Comparison of ENCODE assay signal across 1 cellular context in the genomic region with DNA sequence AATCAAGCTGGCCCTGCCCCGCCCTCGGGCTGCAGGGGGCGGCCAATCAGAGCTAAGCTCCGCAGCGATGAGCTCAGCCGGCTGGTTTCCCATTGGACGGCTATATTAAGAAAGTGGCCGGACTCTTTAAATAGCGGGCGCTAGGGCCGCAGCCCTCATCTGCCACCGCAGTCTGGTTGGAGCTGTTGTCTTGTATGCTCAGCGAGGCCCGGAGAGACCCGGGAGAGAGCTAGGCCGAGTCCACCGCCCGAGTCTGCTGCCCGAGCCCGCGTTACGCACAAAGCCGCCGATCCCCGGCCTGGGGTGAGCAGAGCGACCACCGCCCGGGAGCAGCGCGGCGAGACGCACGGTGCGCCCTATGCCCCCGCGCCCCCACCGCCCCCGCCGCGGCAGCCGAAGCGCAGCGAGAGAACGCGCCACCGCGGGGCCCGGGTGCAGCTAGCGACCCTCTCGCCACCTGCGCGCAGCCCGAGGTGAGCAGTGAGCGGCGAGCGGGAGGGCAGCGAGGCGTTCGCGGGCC.
TF ChIP-seq lines count a peak whose summit lies in the region.

A gene (plus strand): TSS at position 158 of the 520 bp plus-strand sequence. CDS start 392 bp downstream, outside the sequence.

TF ChIP-seq in A549, 52 proteins besides CTCF, POLR2A, EP300 and RAD21 (continued from another document):
- TF ChIP-seq, protein P1, sequence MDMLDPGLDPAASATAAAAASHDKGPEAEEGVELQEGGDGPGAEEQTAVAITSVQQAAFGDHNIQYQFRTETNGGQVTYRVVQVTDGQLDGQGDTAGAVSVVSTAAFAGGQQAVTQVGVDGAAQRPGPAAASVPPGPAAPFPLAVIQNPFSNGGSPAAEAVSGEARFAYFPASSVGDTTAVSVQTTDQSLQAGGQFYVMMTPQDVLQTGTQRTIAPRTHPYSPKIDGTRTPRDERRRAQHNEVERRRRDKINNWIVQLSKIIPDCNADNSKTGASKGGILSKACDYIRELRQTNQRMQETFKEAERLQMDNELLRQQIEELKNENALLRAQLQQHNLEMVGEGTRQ (IDR thresholded peaks at IDR 0.05) = no peak
- TF ChIP-seq, protein P2, sequence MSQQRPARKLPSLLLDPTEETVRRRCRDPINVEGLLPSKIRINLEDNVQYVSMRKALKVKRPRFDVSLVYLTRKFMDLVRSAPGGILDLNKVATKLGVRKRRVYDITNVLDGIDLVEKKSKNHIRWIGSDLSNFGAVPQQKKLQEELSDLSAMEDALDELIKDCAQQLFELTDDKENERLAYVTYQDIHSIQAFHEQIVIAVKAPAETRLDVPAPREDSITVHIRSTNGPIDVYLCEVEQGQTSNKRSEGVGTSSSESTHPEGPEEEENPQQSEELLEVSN (IDR thresholded peaks at IDR 0.05; ENCODE audit: borderline replicate concordance, low read depth) = no peak
- TF ChIP-seq KDM1A (IDR thresholded peaks at IDR 0.05; ENCODE audit: low read depth) = no peak
- TF ChIP-seq KDM5A (IDR thresholded peaks at IDR 0.05) = no peak
- TF ChIP-seq, protein P3, sequence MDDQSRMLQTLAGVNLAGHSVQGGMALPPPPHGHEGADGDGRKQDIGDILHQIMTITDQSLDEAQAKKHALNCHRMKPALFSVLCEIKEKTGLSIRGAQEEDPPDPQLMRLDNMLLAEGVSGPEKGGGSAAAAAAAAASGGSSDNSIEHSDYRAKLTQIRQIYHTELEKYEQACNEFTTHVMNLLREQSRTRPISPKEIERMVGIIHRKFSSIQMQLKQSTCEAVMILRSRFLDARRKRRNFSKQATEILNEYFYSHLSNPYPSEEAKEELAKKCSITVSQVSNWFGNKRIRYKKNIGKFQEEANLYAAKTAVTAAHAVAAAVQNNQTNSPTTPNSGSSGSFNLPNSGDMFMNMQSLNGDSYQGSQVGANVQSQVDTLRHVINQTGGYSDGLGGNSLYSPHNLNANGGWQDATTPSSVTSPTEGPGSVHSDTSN (IDR thresholded peaks at IDR 0.05) = peak; percentile 97
- TF ChIP-seq GATA3 (IDR thresholded peaks at IDR 0.05; ENCODE audit: borderline replicate concordance) = 0 out of 2 replicates have a peak, but pooled peaks have one; percentile 34
- no peak for TF ChIP-seq ZSCAN20 (CRISPR knock-in tag; IDR thresholded peaks at IDR 0.05)
- no peak for TF ChIP-seq FOSL2 (IDR thresholded peaks at IDR 0.05)
- peak; percentile 38; the same call in 1 of the 2 replicates for TF ChIP-seq FOSL2 (CRISPR knock-in tag; IDR thresholded peaks at IDR 0.05)
- no peak for TF ChIP-seq HDAC2 (IDR thresholded peaks at IDR 0.05)
- TF ChIP-seq CBX2 (IDR thresholded peaks at IDR 0.05; ENCODE audit: borderline replicate concordance, low read depth) = no peak
- no peak for TF ChIP-seq EHMT2 (IDR thresholded peaks at IDR 0.05; ENCODE audit: low read depth)
- TF ChIP-seq ZFP36 (IDR thresholded peaks at IDR 0.05; ENCODE audit: borderline replicate concordance, partially characterized antibody) = no peak
- TF ChIP-seq CHD4 (IDR thresholded peaks at IDR 0.05; ENCODE audit: borderline replicate concordance) = no peak
- TF ChIP-seq, protein P4, sequence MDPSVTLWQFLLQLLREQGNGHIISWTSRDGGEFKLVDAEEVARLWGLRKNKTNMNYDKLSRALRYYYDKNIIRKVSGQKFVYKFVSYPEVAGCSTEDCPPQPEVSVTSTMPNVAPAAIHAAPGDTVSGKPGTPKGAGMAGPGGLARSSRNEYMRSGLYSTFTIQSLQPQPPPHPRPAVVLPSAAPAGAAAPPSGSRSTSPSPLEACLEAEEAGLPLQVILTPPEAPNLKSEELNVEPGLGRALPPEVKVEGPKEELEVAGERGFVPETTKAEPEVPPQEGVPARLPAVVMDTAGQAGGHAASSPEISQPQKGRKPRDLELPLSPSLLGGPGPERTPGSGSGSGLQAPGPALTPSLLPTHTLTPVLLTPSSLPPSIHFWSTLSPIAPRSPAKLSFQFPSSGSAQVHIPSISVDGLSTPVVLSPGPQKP (IDR thresholded peaks at IDR 0.05; ENCODE audit: low read depth, low read length) = no peak
- no peak for TF ChIP-seq CHD2 (IDR thresholded peaks at IDR 0.05; ENCODE audit: low read length, partially characterized antibody)
- no peak for TF ChIP-seq ZNF302 (CRISPR knock-in tag; IDR thresholded peaks at IDR 0.05)
- 0 out of 2 replicates have a peak, but pooled peaks have one; percentile 32 for TF ChIP-seq HOXB5 (CRISPR knock-in tag; IDR thresholded peaks at IDR 0.05)
- TF ChIP-seq TP53 (CRISPR knock-in tag; IDR thresholded peaks at IDR 0.05) = peak; percentile 83
- no peak for TF ChIP-seq NPAS2 (CRISPR knock-in tag; IDR thresholded peaks at IDR 0.05; ENCODE audit: borderline replicate concordance)
- TF ChIP-seq MAZ (IDR thresholded peaks at IDR 0.05; ENCODE audit: borderline replicate concordance, low read depth, low read length) = no peak
- TF ChIP-seq JUNB (IDR thresholded peaks at IDR 0.05) = no peak
- no peak for TF ChIP-seq FOXS1 (CRISPR knock-in tag; IDR thresholded peaks at IDR 0.05)
- no peak for TF ChIP-seq MAFK (IDR thresholded peaks at IDR 0.05; ENCODE audit: partially characterized antibody)
- no peak for TF ChIP-seq CBX8 (IDR thresholded peaks at IDR 0.05)
- TF ChIP-seq NR3C1 (IDR thresholded peaks at IDR 0.05) = no peak
- TF ChIP-seq ESRRA (IDR thresholded peaks at IDR 0.05; ENCODE audit: borderline replicate concordance, low read length) = no peak
- TF ChIP-seq, protein P5, sequence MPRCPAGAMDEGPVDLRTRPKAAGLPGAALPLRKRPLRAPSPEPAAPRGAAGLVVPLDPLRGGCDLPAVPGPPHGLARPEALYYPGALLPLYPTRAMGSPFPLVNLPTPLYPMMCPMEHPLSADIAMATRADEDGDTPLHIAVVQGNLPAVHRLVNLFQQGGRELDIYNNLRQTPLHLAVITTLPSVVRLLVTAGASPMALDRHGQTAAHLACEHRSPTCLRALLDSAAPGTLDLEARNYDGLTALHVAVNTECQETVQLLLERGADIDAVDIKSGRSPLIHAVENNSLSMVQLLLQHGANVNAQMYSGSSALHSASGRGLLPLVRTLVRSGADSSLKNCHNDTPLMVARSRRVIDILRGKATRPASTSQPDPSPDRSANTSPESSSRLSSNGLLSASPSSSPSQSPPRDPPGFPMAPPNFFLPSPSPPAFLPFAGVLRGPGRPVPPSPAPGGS (IDR thresholded peaks at IDR 0.05) = peak; percentile 99
- TF ChIP-seq HEYL (CRISPR knock-in tag; IDR thresholded peaks at IDR 0.05) = no peak
- TF ChIP-seq HOXA7 (CRISPR knock-in tag; IDR thresholded peaks at IDR 0.05) = no peak
- 0 out of 2 replicates have a peak, but pooled peaks have one; percentile 71 for TF ChIP-seq POLR2AphosphoS2 (conservative IDR thresholded peaks at IDR 0.05; ENCODE audit: low read length)
- TF ChIP-seq ZC3H11A (IDR thresholded peaks at IDR 0.05) = no peak
- TF ChIP-seq, protein P6, sequence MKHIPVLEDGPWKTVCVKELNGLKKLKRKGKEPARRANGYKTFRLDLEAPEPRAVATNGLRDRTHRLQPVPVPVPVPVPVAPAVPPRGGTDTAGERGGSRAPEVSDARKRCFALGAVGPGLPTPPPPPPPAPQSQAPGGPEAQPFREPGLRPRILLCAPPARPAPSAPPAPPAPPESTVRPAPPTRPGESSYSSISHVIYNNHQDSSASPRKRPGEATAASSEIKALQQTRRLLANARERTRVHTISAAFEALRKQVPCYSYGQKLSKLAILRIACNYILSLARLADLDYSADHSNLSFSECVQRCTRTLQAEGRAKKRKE (CRISPR knock-in tag; IDR thresholded peaks at IDR 0.05; ENCODE audit: low read depth) = no peak
- TF ChIP-seq MYC (IDR thresholded peaks at IDR 0.05; ENCODE audit: borderline replicate concordance, low read length) = peak; percentile 59
- peak; percentile 98 for TF ChIP-seq PHF8 (IDR thresholded peaks at IDR 0.05; ENCODE audit: borderline replicate concordance, low read depth)
- no peak; the same call in 2 of the 3 replicates for TF ChIP-seq SMC3 (IDR thresholded peaks at IDR 0.05)
- TF ChIP-seq, protein P7, sequence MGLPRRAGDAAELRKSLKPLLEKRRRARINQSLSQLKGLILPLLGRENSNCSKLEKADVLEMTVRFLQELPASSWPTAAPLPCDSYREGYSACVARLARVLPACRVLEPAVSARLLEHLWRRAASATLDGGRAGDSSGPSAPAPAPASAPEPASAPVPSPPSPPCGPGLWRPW (IDR thresholded peaks at IDR 0.05) = no peak
- no peak for TF ChIP-seq RCOR1 (IDR thresholded peaks at IDR 0.05; ENCODE audit: low read depth, low read length)
- no peak for TF ChIP-seq NFE2L2 (conservative IDR thresholded peaks at IDR 0.05; ENCODE audit: low read length)
- TF ChIP-seq SREBF2 (IDR thresholded peaks at IDR 0.05) = no peak
- TF ChIP-seq CEBPB (IDR thresholded peaks at IDR 0.05) = no peak
